1 cellular context compared by ENCODE assay signal in the genomic region with DNA sequence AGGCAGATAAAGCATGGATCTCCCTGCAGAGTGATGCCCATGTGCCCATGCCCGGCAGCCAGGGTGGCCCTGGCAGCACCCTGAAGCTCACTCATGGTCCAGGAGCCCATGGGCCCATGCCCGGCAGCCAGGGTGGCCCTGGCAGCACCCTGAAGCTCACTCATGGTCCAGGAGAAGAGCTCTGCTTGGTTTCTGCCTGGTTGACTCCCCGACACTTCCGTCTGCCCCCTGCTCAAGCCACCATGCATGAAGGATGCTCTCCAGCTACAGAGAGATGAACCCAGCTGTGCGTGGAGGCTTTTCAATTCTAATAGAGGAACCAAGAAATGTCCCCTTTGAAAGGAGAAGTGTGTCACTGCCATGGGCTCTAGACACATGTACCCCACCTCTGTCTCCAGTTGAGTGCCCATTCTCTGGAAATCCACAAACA.
TF ChIP-seq lines count a peak whose summit lies in the region.

No MANE protein-coding gene starts in this region.

TF ChIP-seq in GM23338, 12 proteins besides CTCF, POLR2A, EP300 and RAD21 (continued from another document):
- TF ChIP-seq, protein P1, sequence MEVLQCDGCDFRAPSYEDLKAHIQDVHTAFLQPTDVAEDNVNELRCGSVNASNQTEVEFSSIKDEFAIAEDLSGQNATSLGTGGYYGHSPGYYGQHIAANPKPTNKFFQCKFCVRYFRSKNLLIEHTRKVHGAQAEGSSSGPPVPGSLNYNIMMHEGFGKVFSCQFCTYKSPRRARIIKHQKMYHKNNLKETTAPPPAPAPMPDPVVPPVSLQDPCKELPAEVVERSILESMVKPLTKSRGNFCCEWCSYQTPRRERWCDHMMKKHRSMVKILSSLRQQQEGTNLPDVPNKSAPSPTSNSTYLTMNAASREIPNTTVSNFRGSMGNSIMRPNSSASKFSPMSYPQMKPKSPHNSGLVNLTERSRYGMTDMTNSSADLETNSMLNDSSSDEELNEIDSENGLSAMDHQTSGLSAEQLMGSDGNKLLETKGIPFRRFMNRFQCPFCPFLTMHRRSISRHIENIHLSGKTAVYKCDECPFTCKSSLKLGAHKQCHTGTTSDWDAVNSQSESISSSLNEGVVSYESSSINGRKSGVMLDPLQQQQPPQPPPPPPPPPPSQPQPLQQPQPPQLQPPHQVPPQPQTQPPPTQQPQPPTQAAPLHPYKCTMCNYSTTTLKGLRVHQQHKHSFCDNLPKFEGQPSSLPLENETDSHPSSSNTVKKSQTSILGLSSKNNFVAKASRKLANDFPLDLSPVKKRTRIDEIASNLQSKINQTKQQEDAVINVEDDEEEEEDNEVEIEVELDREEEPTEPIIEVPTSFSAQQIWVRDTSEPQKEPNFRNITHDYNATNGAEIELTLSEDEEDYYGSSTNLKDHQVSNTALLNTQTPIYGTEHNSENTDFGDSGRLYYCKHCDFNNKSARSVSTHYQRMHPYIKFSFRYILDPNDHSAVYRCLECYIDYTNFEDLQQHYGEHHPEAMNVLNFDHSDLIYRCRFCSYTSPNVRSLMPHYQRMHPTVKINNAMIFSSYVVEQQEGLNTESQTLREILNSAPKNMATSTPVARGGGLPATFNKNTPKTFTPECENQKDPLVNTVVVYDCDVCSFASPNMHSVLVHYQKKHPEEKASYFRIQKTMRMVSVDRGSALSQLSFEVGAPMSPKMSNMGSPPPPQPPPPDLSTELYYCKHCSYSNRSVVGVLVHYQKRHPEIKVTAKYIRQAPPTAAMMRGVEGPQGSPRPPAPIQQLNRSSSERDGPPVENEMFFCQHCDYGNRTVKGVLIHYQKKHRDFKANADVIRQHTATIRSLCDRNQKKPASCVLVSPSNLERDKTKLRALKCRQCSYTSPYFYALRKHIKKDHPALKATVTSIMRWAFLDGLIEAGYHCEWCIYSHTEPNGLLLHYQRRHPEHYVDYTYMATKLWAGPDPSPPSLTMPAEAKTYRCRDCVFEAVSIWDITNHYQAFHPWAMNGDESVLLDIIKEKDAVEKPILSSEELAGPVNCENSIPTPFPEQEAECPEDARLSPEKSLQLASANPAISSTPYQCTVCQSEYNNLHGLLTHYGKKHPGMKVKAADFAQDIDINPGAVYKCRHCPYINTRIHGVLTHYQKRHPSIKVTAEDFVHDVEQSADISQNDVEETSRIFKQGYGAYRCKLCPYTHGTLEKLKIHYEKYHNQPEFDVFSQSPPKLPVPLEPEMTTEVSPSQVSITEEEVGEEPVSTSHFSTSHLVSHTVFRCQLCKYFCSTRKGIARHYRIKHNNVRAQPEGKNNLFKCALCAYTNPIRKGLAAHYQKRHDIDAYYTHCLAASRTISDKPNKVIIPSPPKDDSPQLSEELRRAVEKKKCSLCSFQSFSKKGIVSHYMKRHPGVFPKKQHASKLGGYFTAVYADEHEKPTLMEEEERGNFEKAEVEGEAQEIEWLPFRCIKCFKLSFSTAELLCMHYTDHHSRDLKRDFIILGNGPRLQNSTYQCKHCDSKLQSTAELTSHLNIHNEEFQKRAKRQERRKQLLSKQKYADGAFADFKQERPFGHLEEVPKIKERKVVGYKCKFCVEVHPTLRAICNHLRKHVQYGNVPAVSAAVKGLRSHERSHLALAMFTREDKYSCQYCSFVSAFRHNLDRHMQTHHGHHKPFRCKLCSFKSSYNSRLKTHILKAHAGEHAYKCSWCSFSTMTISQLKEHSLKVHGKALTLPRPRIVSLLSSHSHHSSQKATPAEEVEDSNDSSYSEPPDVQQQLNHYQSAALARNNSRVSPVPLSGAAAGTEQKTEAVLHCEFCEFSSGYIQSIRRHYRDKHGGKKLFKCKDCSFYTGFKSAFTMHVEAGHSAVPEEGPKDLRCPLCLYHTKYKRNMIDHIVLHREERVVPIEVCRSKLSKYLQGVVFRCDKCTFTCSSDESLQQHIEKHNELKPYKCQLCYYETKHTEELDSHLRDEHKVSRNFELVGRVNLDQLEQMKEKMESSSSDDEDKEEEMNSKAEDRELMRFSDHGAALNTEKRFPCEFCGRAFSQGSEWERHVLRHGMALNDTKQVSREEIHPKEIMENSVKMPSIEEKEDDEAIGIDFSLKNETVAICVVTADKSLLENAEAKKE (CRISPR knock-in tag; IDR thresholded peaks at IDR 0.05), result no peak
- no peak for TF ChIP-seq REST (IDR thresholded peaks at IDR 0.05; ENCODE audit: unreplicated experiment)
- no peak for TF ChIP-seq POLR2AphosphoS5 (IDR thresholded peaks at IDR 0.05; ENCODE audit: low read depth)
- no peak for TF ChIP-seq CREB1 (CRISPR knock-in tag; IDR thresholded peaks at IDR 0.05; ENCODE audit: low read depth)
- no peak for TF ChIP-seq JUNB (IDR thresholded peaks at IDR 0.05; ENCODE audit: unreplicated experiment)
- TF ChIP-seq ZNF114 (CRISPR knock-in tag; IDR thresholded peaks at IDR 0.05), result no peak
- TF ChIP-seq, protein P2, sequence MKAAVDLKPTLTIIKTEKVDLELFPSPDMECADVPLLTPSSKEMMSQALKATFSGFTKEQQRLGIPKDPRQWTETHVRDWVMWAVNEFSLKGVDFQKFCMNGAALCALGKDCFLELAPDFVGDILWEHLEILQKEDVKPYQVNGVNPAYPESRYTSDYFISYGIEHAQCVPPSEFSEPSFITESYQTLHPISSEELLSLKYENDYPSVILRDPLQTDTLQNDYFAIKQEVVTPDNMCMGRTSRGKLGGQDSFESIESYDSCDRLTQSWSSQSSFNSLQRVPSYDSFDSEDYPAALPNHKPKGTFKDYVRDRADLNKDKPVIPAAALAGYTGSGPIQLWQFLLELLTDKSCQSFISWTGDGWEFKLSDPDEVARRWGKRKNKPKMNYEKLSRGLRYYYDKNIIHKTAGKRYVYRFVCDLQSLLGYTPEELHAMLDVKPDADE (IDR thresholded peaks at IDR 0.05), result no peak
- no peak for TF ChIP-seq EZH2 (IDR thresholded peaks at IDR 0.05; ENCODE audit: low read depth, unreplicated experiment)
- TF ChIP-seq NANOG (IDR thresholded peaks at IDR 0.05; ENCODE audit: borderline replicate concordance), result no peak
- no peak for TF ChIP-seq EZH2phosphoT487 (IDR thresholded peaks at IDR 0.05; ENCODE audit: unreplicated experiment)
- TF ChIP-seq ZNF331 (CRISPR knock-in tag; IDR thresholded peaks at IDR 0.05; ENCODE audit: low read depth), result no peak
TF ChIP-seq in GM23338: peak in this region for 0.
